8 cellular contexts compared by ENCODE assay signal in genomic region chr15:98548172-98548971, GRCh38.
DNase-seq lines count a peak whose midpoint lies in the region; ATAC-seq and TF ChIP-seq lines count a peak whose summit lies in the region.

No MANE protein-coding gene starts in this region.

- H3K9me3 ChIP-seq in HUES6 (ENCODE audit: control insufficient read depth, insufficient read depth, low read depth, low read length) (no peaks in the 10 kb centered on the region), esophagus (ENCODE audit: control insufficient read depth in 2 of 2, insufficient read depth in 1 of 2, low read depth in 1 of 2, low read length in 1 of 2) (no peaks in the 10 kb centered on the region)

- WGBS in esophagus, 2 donors = 1 to 2% methylated on average over 63 of the region's 63 CpGs

- H3K36me3 ChIP-seq in HUES6 (ENCODE audit: control insufficient read depth, insufficient read depth, low read length) (no peaks in the 10 kb centered on the region), esophagus (ENCODE audit: control insufficient read depth in 2 of 2, insufficient read depth in 2 of 2, low read length in 1 of 2) (no peaks in the 10 kb centered on the region)

- H3K36me3 Mint-ChIP-seq in activated CD8-positive, alpha-beta memory T cell treated with anti-CD3 and anti-CD28 coated beads, Interleukin-2, amount 10 ng/mL, durations not matched to agents 7 days and 5 days = no peaks in the 10 kb centered on the region

- peak; percentile 64 for DNase-seq in AG08395 (ENCODE audit: low spot score)
- no peak for DNase-seq in activated CD8-positive, alpha-beta memory T cell treated with anti-CD3 and anti-CD28 coated beads, Interleukin-2, amount 10 ng/mL, durations not matched to agents 7 days and 5 days
- peak; percentile 42 for DNase-seq in midbrain (lab: John Stamatoyannopoulos, UW)
- peak; percentile 13 to 14 for DNase-seq in stimulated activated CD8-positive, alpha-beta memory T cell treated with anti-CD3 and anti-CD28 coated beads, Interleukin-15, amount 100 ng/mL, for 4 hours (ENCODE audit: low read depth in 2 of 2)
- DNase-seq in GM10266 (ENCODE audit: extremely low spot score) = no peak

- peaks cover 33% of the 10 kb centered on the region for H3K27me3 Mint-ChIP-seq in activated CD8-positive, alpha-beta memory T cell treated with anti-CD3 and anti-CD28 coated beads, Interleukin-2, amount 10 ng/mL, durations not matched to agents 7 days and 5 days

- H3K27me3 ChIP-seq in HUES6 (ENCODE audit: control insufficient read depth, insufficient read depth, low read length) = peaks cover 19% of the 10 kb centered on the region
- no peaks in the 10 kb centered on the region for H3K27me3 ChIP-seq in esophagus (ENCODE audit: control insufficient read depth in 1 of 2, insufficient read depth in 2 of 2, low read length in 2 of 2)

- no peak overlapping the region for H3K27ac ChIP-seq in HUES6 (ENCODE audit: low read depth, low read length)
- H3K27ac ChIP-seq in esophagus (ENCODE audit: low read depth in 2 of 2, low read length in 1 of 2) = peak overlapping the region; percentile 26 to 84

- peak; percentile 60 for ATAC-seq in activated CD8-positive, alpha-beta memory T cell treated with anti-CD3 and anti-CD28 coated beads, Interleukin-2, amount 10 ng/mL, durations not matched to agents 7 days and 5 days
- ATAC-seq in GM21367 (IDR thresholded peaks at IDR 0.05; ENCODE audit: unreplicated experiment) = no peak

- no peak for TF ChIP-seq CTCF in GM10266 (IDR thresholded peaks at IDR 0.05; ENCODE audit: control insufficient read depth, insufficient read depth, low read depth, missing control alignments)

- H3K4me3 Mint-ChIP-seq in activated CD8-positive, alpha-beta memory T cell treated with anti-CD3 and anti-CD28 coated beads, Interleukin-2, amount 10 ng/mL, durations not matched to agents 7 days and 5 days = peak overlapping the region; percentile 54

- H3K4me3 ChIP-seq in HUES6 (ENCODE audit: low read depth, low read length) (peak overlapping the region; percentile 69), esophagus (ENCODE audit: low read depth in 1 of 2, low read length in 2 of 2) (peak overlapping the region; percentile 44 to 52)

- no peak overlapping the region for H3K27ac Mint-ChIP-seq in activated CD8-positive, alpha-beta memory T cell treated with anti-CD3 and anti-CD28 coated beads, Interleukin-2, amount 10 ng/mL, durations not matched to agents 7 days and 5 days

- H3K4me1 Mint-ChIP-seq in activated CD8-positive, alpha-beta memory T cell treated with anti-CD3 and anti-CD28 coated beads, Interleukin-2, amount 10 ng/mL, durations not matched to agents 7 days and 5 days = peaks cover 5% of the 10 kb centered on the region

- peaks cover 3% of the 10 kb centered on the region for H3K9me3 Mint-ChIP-seq in activated CD8-positive, alpha-beta memory T cell treated with anti-CD3 and anti-CD28 coated beads, Interleukin-2, amount 10 ng/mL, durations not matched to agents 7 days and 5 days (ENCODE audit: low read depth)

- H3K4me1 ChIP-seq in HUES6 (ENCODE audit: control insufficient read depth, insufficient read depth, low read length) (peaks cover 21% of the 10 kb centered on the region), esophagus (ENCODE audit: control insufficient read depth in 2 of 2, insufficient read depth in 2 of 2, low read length in 1 of 2) (peaks cover 0 to 3% of the 10 kb centered on the region in 2 donors)

- CTCF ChIA-PET in activated CD8-positive, alpha-beta memory T cell treated with anti-CD3 and anti-CD28 coated beads, Interleukin-2, amount 10 ng/mL, durations not matched to agents 7 days and 5 days (lab: Charles Lee) = interaction anchor here (0.9 to 1.0 kb wide), 3 partner anchors 19 to 51 kb away, joined by 3 read pairs; no protein-coding TSS in a partner anchor

- H3K9ac ChIP-seq in HUES6 (ENCODE audit: low read length) = peak overlapping the region; percentile 56

Comparison
In these comparisons a context has a peak if more than half of its experiments do, and no peak if none do; other contexts are left out.
1. DNase-seq: peak in AG08395 (single experiment), midbrain (single experiment) and stimulated activated CD8-positive, alpha-beta memory T cell treated with anti-CD3 and anti-CD28 coated beads, Interleukin-15, amount 100 ng/mL, for 4 hours (2 of 2); none in activated CD8-positive, alpha-beta memory T cell treated with anti-CD3 and anti-CD28 coated beads, Interleukin-2, amount 10 ng/mL, durations not matched to agents 7 days and 5 days (single experiment) and GM10266 (single experiment).